20 cellular contexts compared by ENCODE assay signal in genomic region chr13:93775027-93775426, GRCh38.
"Had no signal": no experiment of that assay in that cellular context is flagged by ENCODE, and none has a peak within 500 bp of the region (broad histone marks: within the 10 kb centered on the region; RNA-seq: fewer than 3 reads in every experiment).

No MANE protein-coding gene starts in this region.

- H3K27ac ChIP-seq: cardiac muscle cell, skin epidermis, suprapubic skin had no signal

- DNase-seq: activated CD4-positive, alpha-beta T cell treated with anti-CD3 and anti-CD28 coated beads for 36 hours; activated CD4-positive, alpha-beta T cell treated with anti-CD3 and anti-CD28 coated beads, Interleukin-2, amount 50 U/mL, for 48 hours; activated gamma-delta T cell treated with Interleukin-2 at 50 U/mL for 16 hours; dermis blood vessel endothelial cell; effector memory CD8-positive, alpha-beta T cell; foreskin melanocyte; glutamatergic neuron; hypothalamus; midbrain; occipital lobe; stimulated activated CD4-positive, alpha-beta T cell treated with anti-CD3 and anti-CD28 coated beads, Interleukin-15, amount 100 ng/mL, for 24 hours; stimulated activated CD4-positive, alpha-beta T cell treated with anti-CD3 and anti-CD28 coated beads, Interleukin-2, amount 100 ng/mL, for 48 hours had no signal

- H3K4me3 Mint-ChIP-seq: activated CD4-positive, alpha-beta T cell treated with anti-CD3 and anti-CD28 coated beads for 36 hours; effector memory CD8-positive, alpha-beta T cell; stimulated activated naive CD8-positive, alpha-beta T cell treated with anti-CD3 and anti-CD28 coated beads, Interleukin-15, Interleukin-2, amounts not matched to agents 100 ng/mL and 50 ng/mL, for 24 hours; type B pancreatic cell had no signal

- H3K4me1 ChIP-seq: suprapubic skin had no signal

- H3K9me3 Mint-ChIP-seq: activated naive CD4-positive, alpha-beta T cell treated with anti-CD3 and anti-CD28 coated beads, Interleukin-2, amount 50 U/mL, for 72 hours; stimulated activated naive CD8-positive, alpha-beta T cell treated with anti-CD3 and anti-CD28 coated beads, Interleukin-15, Interleukin-2, amounts not matched to agents 100 ng/mL and 50 ng/mL, for 24 hours; type B pancreatic cell had no signal

- H3K27ac Mint-ChIP-seq: activated CD4-positive, alpha-beta T cell treated with anti-CD3 and anti-CD28 coated beads for 36 hours; activated naive CD4-positive, alpha-beta T cell treated with anti-CD3 and anti-CD28 coated beads, Interleukin-2, amount 50 U/mL, for 72 hours; effector memory CD8-positive, alpha-beta T cell; progenitor cell of endocrine pancreas; stimulated activated naive CD8-positive, alpha-beta T cell treated with anti-CD3 and anti-CD28 coated beads, Interleukin-15, Interleukin-2, amounts not matched to agents 100 ng/mL and 50 ng/mL, for 24 hours; type B pancreatic cell had no signal

- H3K27me3 ChIP-seq: cardiac muscle cell, suprapubic skin had no signal

- H3K27me3 Mint-ChIP-seq: progenitor cell of endocrine pancreas, type B pancreatic cell had no signal

- H3K4me1 Mint-ChIP-seq: activated CD4-positive, alpha-beta T cell treated with anti-CD3 and anti-CD28 coated beads for 36 hours had no signal

- H3K36me3 ChIP-seq: cardiac muscle cell, suprapubic skin had no signal

- H3K4me3 ChIP-seq: cardiac muscle cell, lung, skin epidermis, suprapubic skin had no signal

- H3K36me3 Mint-ChIP-seq: activated naive CD4-positive, alpha-beta T cell treated with anti-CD3 and anti-CD28 coated beads, Interleukin-2, amount 50 U/mL, for 72 hours; type B pancreatic cell had no signal

- H3K9me3 ChIP-seq: suprapubic skin had no signal

- ATAC-seq: activated CD4-positive, alpha-beta T cell treated with anti-CD3 and anti-CD28 coated beads for 36 hours; activated naive CD4-positive, alpha-beta T cell treated with anti-CD3 and anti-CD28 coated beads, Interleukin-2, amount 50 U/mL, for 72 hours; effector memory CD8-positive, alpha-beta T cell had no signal
